ENCODE assay signal across 8 cellular contexts in the genomic region with DNA sequence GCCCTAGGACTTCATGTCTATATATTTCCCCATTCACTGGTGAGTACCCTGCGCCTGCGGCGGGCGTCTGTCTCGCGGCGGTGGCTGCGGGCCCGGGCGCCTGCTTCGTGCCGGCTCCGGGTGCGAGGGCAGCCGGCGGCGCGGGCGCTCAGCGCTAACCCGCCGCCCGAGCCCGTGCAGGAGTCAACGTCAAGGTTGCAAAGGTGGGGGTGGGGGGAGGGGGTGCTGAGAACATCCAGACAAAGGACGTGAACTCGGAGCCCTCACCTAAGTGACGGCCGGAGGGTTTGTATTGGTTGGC. TPM values are rescaled to one million over a fixed set of nuclear protein-coding genes. Genes with fewer than 3 reads are reported as not detected.
A peak's percentile ranks its signal among the peaks of the same experiment; 100 is the strongest.
DNase-seq lines count a peak whose midpoint lies in the region; ATAC-seq, FAIRE-seq and TF ChIP-seq lines count a peak whose summit lies in the region.

No MANE protein-coding gene starts in this region.

- H3K27ac ChIP-seq in A549 (peak overlapping the region; percentile 92 to 94), SJSA1 (peak overlapping the region; percentile 45), H1 (ENCODE audit: low read depth, low read length) (no peak overlapping the region)

- H3K4me3 ChIP-seq in A549 = peak overlapping the region; percentile 97
- H3K4me3 ChIP-seq in SJSA1 = peak overlapping the region; percentile 78
- H3K4me3 ChIP-seq in H1 (ENCODE audit: extremely low read depth in 1 of 4, insufficient read depth in 2 of 4, low read depth in 3 of 4, low read length in 4 of 4) = peak overlapping the region; percentile 67 to 81 (median 70)

- TF ChIP-seq POLR2A in A549 (IDR thresholded peaks at IDR 0.05; ENCODE audit: low read length) = no peak
- TF ChIP-seq POLR2A in H1 (IDR thresholded peaks at IDR 0.05; ENCODE audit: control extremely low read depth in 1 of 2, low read depth in 2 of 2, low read length in 2 of 2) = no peak

- H3K27ac Mint-ChIP-seq in natural killer cell = peak overlapping the region; percentile 85 to 93

- H3K4me1 Mint-ChIP-seq in natural killer cell = peaks cover 53 to 73% of the 10 kb centered on the region in 2 donors

- H3K14ac ChIP-seq in H1 (ENCODE audit: insufficient read length) = no peak overlapping the region

- H3K9me3 Mint-ChIP-seq in natural killer cell = no peaks in the 10 kb centered on the region

- H3K4me2 ChIP-seq in A549 (peak overlapping the region; percentile 83), H1 (ENCODE audit: insufficient read depth in 1 of 2, low read depth in 2 of 2, low read length in 2 of 2) (peak overlapping the region; percentile 96 to 98)

- H3K79me2 ChIP-seq in H1 (ENCODE audit: control insufficient read depth in 1 of 2, insufficient read depth in 2 of 2, low read length in 2 of 2) = no peaks in the 10 kb centered on the region; a peak in 1 of 4 replicates

- peaks cover 0 to 4% of the 10 kb centered on the region in 2 experiments for H4K20me1 ChIP-seq in H1 (replicated peaks in 1 of 2; ENCODE audit: control insufficient read depth in 1 of 2, insufficient read depth in 2 of 2, low read length in 2 of 2)

- H3K4ac ChIP-seq in H1 (replicated peaks; ENCODE audit: insufficient read length, low read depth, low read length) = no peak overlapping the region

- no peak overlapping the region for H3K56ac ChIP-seq in H1 (replicated peaks; ENCODE audit: insufficient read length, low read depth, low read length)

- intact Hi-C loops in natural killer cell (cut with micrococcal nuclease) = loop anchor here (1.0 to 5.0 kb wide), 7 partner anchors 35 to 216 kb away; a partner anchor contains a TSS

- FAIRE-seq in A549 (lab: Jason Lieb, UNC) (no peak), H1 (lab: Jason Lieb, UNC) (no peak)

- no peaks in the 10 kb centered on the region for H3K27me3 Mint-ChIP-seq in natural killer cell (ENCODE audit: low read depth in 2 of 2)

- H2BK5ac ChIP-seq in H1 (ENCODE audit: low read depth, low read length) = no peak overlapping the region

- no peaks in the 10 kb centered on the region for H3K27me3 ChIP-seq in SJSA1 (replicated peaks)
- peaks cover 3 to 25% (median 20%) of the 10 kb centered on the region in 4 experiments for H3K27me3 ChIP-seq in H1 (replicated peaks in 1 of 4; ENCODE audit: control insufficient read depth in 3 of 4, extremely low read depth in 1 of 4, insufficient read depth in 3 of 4, low read length in 3 of 4)

- 0 out of 2 replicates have a peak overlapping the region, but pooled peaks have one; percentile 55 for H3K18ac ChIP-seq in H1 (ENCODE audit: extremely low read depth, low read length)

- no peak overlapping the region for H2BK12ac ChIP-seq in H1 (ENCODE audit: low read depth, low read length)

- peak overlapping the region; percentile 29 to 80 (median 71); a peak in 6 of 7 replicates for H3K9ac ChIP-seq in H1 (replicated peaks in 1 of 4; ENCODE audit: extremely low read depth in 1 of 4, low read depth in 3 of 4, low read length in 3 of 4)

- WGBS in A549 (ENCODE audit: missing lambda C conversion rate) = 2% methylated on average over 26 of the region's 29 CpGs
- WGBS in H1 (ENCODE audit: extremely low coverage in 1 of 2, insufficient coverage in 1 of 2, insufficient read length in 1 of 2, insufficient replicate concordance in 2 of 2, low coverage in 1 of 2, low lambda C conversion rate in 2 of 2, missing lambda C conversion rate in 1 of 2), 2 experiments = 1% methylated on average over 29 of the region's 29 CpGs; no CpG with 5 or more reads in 1 of the 2 experiments

- H3K23me2 ChIP-seq in H1 (ENCODE audit: low read depth, low read length) = peaks cover 19% of the 10 kb centered on the region

- TF ChIP-seq RAD21 in A549 (conservative IDR thresholded peaks at IDR 0.05 in 1 of 2, IDR thresholded peaks at IDR 0.05 in 1 of 2) = no peak
- no peak for TF ChIP-seq RAD21 in H1 (IDR thresholded peaks at IDR 0.05 in 1 of 2, conservative IDR thresholded peaks at IDR 0.05 in 1 of 2; ENCODE audit: low read depth in 2 of 2, low read length in 2 of 2)

- H4K8ac ChIP-seq in H1 (ENCODE audit: extremely low read depth, insufficient read depth, low read length) = peak overlapping the region; percentile 26; the same call in 1 of the 2 replicates

- no peaks in the 10 kb centered on the region for H3K79me1 ChIP-seq in H1 (ENCODE audit: low read depth, low read length)

- no peak overlapping the region for H4K5ac ChIP-seq in H1 (ENCODE audit: insufficient read length, low read depth, low read length)

- no peak overlapping the region for H2AK5ac ChIP-seq in H1 (ENCODE audit: low read depth, low read length)

- H3K9me3 ChIP-seq in A549 = no peaks in the 10 kb centered on the region
- H3K9me3 ChIP-seq in SJSA1 (replicated peaks) = no peaks in the 10 kb centered on the region
- no peaks in the 10 kb centered on the region for H3K9me3 ChIP-seq in H1 (ENCODE audit: insufficient read depth in 2 of 2, low read depth in 1 of 2, low read length in 1 of 2)

- H2BK120ac ChIP-seq in H1 (replicated peaks; ENCODE audit: low read depth, low read length) = no peak overlapping the region

- no peak overlapping the region; the same call in 1 of the 2 replicates for H2BK15ac ChIP-seq in H1 (ENCODE audit: low read length)

- peak overlapping the region; percentile 94 for H3K4me3 Mint-ChIP-seq in natural killer cell

- H3K4me1 ChIP-seq in A549 (peaks cover 36% of the 10 kb centered on the region), SJSA1 (replicated peaks) (peaks cover 39% of the 10 kb centered on the region), H1 (replicated peaks in 1 of 4; ENCODE audit: control insufficient read depth in 3 of 4, insufficient read depth in 4 of 4, low read length in 3 of 4) (peaks cover 0 to 9% (median 5%) of the 10 kb centered on the region in 4 experiments; a peak in 4 of 7 replicates)

- ATAC-seq in A549 (peak in 1 of 2 experiments; percentile 7), GM21529 (IDR thresholded peaks at IDR 0.05; ENCODE audit: unreplicated experiment) (peak; percentile 8), natural killer cell (peak; percentile 15 to 43 (median 35))

- H3K36me3 Mint-ChIP-seq in natural killer cell = no peaks in the 10 kb centered on the region

- TF ChIP-seq EP300 in A549 (IDR thresholded peaks at IDR 0.05) = no peak
- TF ChIP-seq EP300 in H1 (IDR thresholded peaks at IDR 0.05; ENCODE audit: borderline replicate concordance in 1 of 2, low read depth in 2 of 2, low read length in 2 of 2) = no peak

- H4K91ac ChIP-seq in H1 (replicated peaks; ENCODE audit: insufficient read length, low read length) = peak overlapping the region; percentile 37

- CTCF ChIA-PET in A549 (lab: Yijun Ruan, JAX) (interaction anchor here (0.6 to 12.4 kb wide), 10 partner anchors 11 to 480 kb away, joined by 3 to 135 read pairs (median 9); no protein-coding TSS in a partner anchor), H1 (lab: Charles Lee; ENCODE audit: partially characterized antibody) (interaction anchor here (0.6 to 3.2 kb wide), 7 partner anchors 9 to 475 kb away, joined by 3 to 15 read pairs (median 4); no protein-coding TSS in a partner anchor)

- no peak overlapping the region for H3K23ac ChIP-seq in H1 (ENCODE audit: insufficient read length)

- no peak for TF ChIP-seq CTCF in A549 (IDR thresholded peaks at IDR 0.05)
- no peak for TF ChIP-seq CTCF in H1 (IDR thresholded peaks at IDR 0.05; ENCODE audit: control extremely low read depth in 1 of 3, insufficient read depth in 1 of 3, low read depth in 1 of 3, low read length in 3 of 3)
- no peak for TF ChIP-seq CTCF in natural killer cell (IDR thresholded peaks at IDR 0.05)

- no peak overlapping the region for H2AFZ ChIP-seq in H1 (ENCODE audit: low read length)

- peak in 1 of 2 experiments; percentile 87 for DNase-seq in A549 (ENCODE audit: low read depth in 1 of 2, low spot score in 1 of 2)
- DNase-seq in SJSA1 (ENCODE audit: low read depth in 1 of 2, low spot score in 2 of 2) = no peak
- peak; percentile 75 to 78 for DNase-seq in H1 (ENCODE audit: low read depth in 1 of 2, low spot score in 2 of 2)
- DNase-seq in natural killer cell = no peak
- no peak for DNase-seq in dedifferentiated amniotic fluid mesenchymal stem cell (ENCODE audit: extremely low spot score)
- DNase-seq in retina = no peak
- no peak for DNase-seq in middle frontal gyrus (ENCODE audit: extremely low spot score, low spot score)

- H3K36me3 ChIP-seq in SJSA1 = peaks cover 43% of the 10 kb centered on the region
- 0 out of 8 replicates have a peak, but pooled peaks cover 0 to 2% (median 0%) of the 10 kb centered on the region in 4 experiments for H3K36me3 ChIP-seq in H1 (ENCODE audit: control insufficient read depth in 2 of 4, insufficient read depth in 4 of 4, low read length in 3 of 4)

- POLR2A ChIA-PET in A549 (lab: Yijun Ruan, JAX) (interaction anchor here (0.6 to 3.9 kb wide), 30 partner anchors 9 to 1934 kb away, joined by 3 to 70 read pairs (median 5); a partner anchor contains a TSS), H1 (lab: Charles Lee; ENCODE audit: partially characterized antibody) (interaction anchor here (0.8 to 4.4 kb wide), 20 partner anchors 9 to 1086 kb away, joined by 3 to 15 read pairs (median 4); no protein-coding TSS in a partner anchor)

- H2BK20ac ChIP-seq in H1 (ENCODE audit: low read length) = no peak overlapping the region

TF ChIP-seq in A549, 52 proteins besides CTCF, POLR2A, EP300 and RAD21 (continues in another document):
- TF ChIP-seq KDM5A (IDR thresholded peaks at IDR 0.05) = no peak
- no peak for TF ChIP-seq MAFK (IDR thresholded peaks at IDR 0.05; ENCODE audit: partially characterized antibody)
- 0 out of 2 replicates have a peak, but pooled peaks have one; percentile 4 for TF ChIP-seq HOXB5 (CRISPR knock-in tag; IDR thresholded peaks at IDR 0.05)

TF ChIP-seq in H1, 55 proteins besides CTCF, POLR2A, EP300 and RAD21 (continues in another document):
- TF ChIP-seq NRF1 (IDR thresholded peaks at IDR 0.05; ENCODE audit: low read depth, low read length) (no peak), ZNF274 (IDR thresholded peaks at IDR 0.05; ENCODE audit: borderline replicate concordance, extremely low read depth, low read length) (no peak)

RNA-seq across cellular contexts. Expression of a gene that starts 0.3 kb away (rescaled TPM):
- polyA plus RNA-seq in A549 (2011; rRNA removed) (149 and 163 TPM in 2 replicates), A549 (2017; fragmentation: RNase III; extraction: RNeasy Plus Mini Kit Qiagen cat#74134 plus additional on column Dnase treatment) (197 to 273 TPM (median 216 TPM) in 3 replicates), H1 (2011; rRNA removed) (31.4 and 34.5 TPM in 2 replicates)
- 174 and 289 TPM in 2 replicates for polyA plus RNA-seq in A549 (2012; cell fraction: cytosol; rRNA removed)
- polyA plus RNA-seq in A549 (2012; cell fraction: nucleus; rRNA removed) = 195 and 198 TPM in 2 replicates
- polyA minus RNA-seq in A549 (2011; rRNA and poly(A)+ RNA removed) = 226 and 241 TPM in 2 replicates
- total RNA-seq in SJSA1 (2014; rRNA removed; shearing (Covaris generic)) = 163 and 186 TPM in 2 replicates
- total RNA-seq in H1 (2021; fragmentation: NEBNext Ultra II Directional; extraction: Animal tissue kit (Norgen Biotek cat#: 25700)) = 24.6 and 25.7 TPM in 2 replicates
- polyA plus RNA-seq in H1 (2011; cell fraction: cytosol; rRNA removed) = 26.7 TPM
- polyA plus RNA-seq in H1 (2011; cell fraction: nucleus; rRNA removed) = 19.9 TPM
- polyA plus RNA-seq in H1 (2012, experiment 1 of 2) = 17.6 to 23.3 TPM (median 20.0 TPM) in 4 replicates
- polyA plus RNA-seq in H1 (2012, experiment 2 of 2) = 20.6 TPM
- polyA plus RNA-seq in H1 (2013, experiment 1 of 2) = 11.9 TPM
- polyA plus RNA-seq in H1 (2013, experiment 2 of 2) = 12.4 TPM
- 33.0 and 35.0 TPM in 2 replicates for polyA minus RNA-seq in H1 (2011; rRNA and poly(A)+ RNA removed)
- 33.3 TPM for polyA minus RNA-seq in H1 (2011; cell fraction: cytosol; rRNA and poly(A)+ RNA removed)
- 45.6 TPM for polyA minus RNA-seq in H1 (2011; cell fraction: nucleus; rRNA and poly(A)+ RNA removed)
- total RNA-seq in natural killer cell = 100 to 1,000 TPM; 157 to 197 (median 158) TPM

Comparison
In these comparisons a context has a peak if more than half of its experiments do, and no peak if none do; other contexts are left out.
1. DNase-seq: peak in H1 (2 of 2); none in SJSA1 (0 of 2), natural killer cell (single experiment), dedifferentiated amniotic fluid mesenchymal stem cell (single experiment), retina (single experiment) and middle frontal gyrus (single experiment).
2. Peak in every context shown above with its lines, with median percentiles within 50 percentile points of each other: H3K4me3 ChIP-seq.